In the genomic region with DNA sequence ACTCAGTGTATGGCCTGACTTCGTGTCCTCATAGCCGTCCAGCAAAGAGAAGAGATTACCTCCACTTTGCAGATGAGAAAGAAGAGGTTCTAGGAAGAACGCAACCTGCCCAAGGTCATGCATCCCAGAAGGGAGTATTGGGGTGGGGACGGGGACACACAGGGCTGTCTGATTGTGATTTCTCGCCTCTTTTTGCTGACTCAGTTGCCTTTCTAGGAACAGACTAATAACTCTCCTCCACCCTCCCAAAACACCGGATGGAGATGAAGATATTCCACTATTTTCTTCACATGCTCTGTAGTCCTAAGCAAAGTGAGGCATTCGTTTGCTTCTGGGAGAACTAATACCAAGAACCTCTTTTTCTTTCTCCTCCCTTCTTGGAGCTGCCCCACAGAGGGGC, we compare ENCODE assay signal across 25 cellular contexts.
"Had no signal": no experiment of that assay in that cellular context is flagged by ENCODE, and none has a peak within 500 bp of the region (broad histone marks: within the 10 kb centered on the region; RNA-seq: fewer than 3 reads in every experiment).

No MANE protein-coding gene starts in this region.

- H3K4me2 ChIP-seq: neural progenitor cell, smooth muscle cell had no signal

- H3K36me3 ChIP-seq: left ventricle myocardium inferior, neural progenitor cell, ovary, stomach, thyroid gland, transverse colon, upper lobe of right lung had no signal

- FAIRE-seq: islet of Langerhans had no signal

- ATAC-seq: natural killer cell; right cardiac atrium; stimulated activated naive B cell treated with anti-CD40 and anti-IgM and Interleukin-4, amounts not matched to agents 10 μg/mL and 1 μg/mL and 100 μg/mL, for 72 hours; stimulated activated naive CD8-positive, alpha-beta T cell treated with anti-CD3 and anti-CD28 coated beads, Interleukin-15, Interleukin-2, amounts not matched to agents 100 U/mL and 50 U/mL, for 24 hours; upper lobe of right lung had no signal

- H3K9ac ChIP-seq: neural progenitor cell had no signal

- H3K4me1 ChIP-seq: left ventricle myocardium inferior, stomach, testis, transverse colon, upper lobe of right lung had no signal

- H3K27ac ChIP-seq: left ventricle myocardium inferior, neural progenitor cell, ovary, stomach, testis, thyroid gland, transverse colon, upper lobe of right lung had no signal

- H3K4me3 ChIP-seq: left ventricle myocardium inferior, lung, neural progenitor cell, ovary, smooth muscle cell, stomach, testis, thyroid gland, transverse colon, upper lobe of right lung had no signal

- H3K9me3 ChIP-seq: ovary, testis, thyroid gland, transverse colon, upper lobe of right lung had no signal

- H2AFZ ChIP-seq: neural progenitor cell had no signal

- H3K4me3 Mint-ChIP-seq: immature natural killer cell; mesothelial cell of epicardium; naive B cell; natural killer cell; nephron progenitor cell; neural progenitor cell; stimulated activated naive B cell treated with anti-CD40 and anti-IgM and Interleukin-4, amounts not matched to agents 10 μg/mL and 1 μg/mL and 100 μg/mL, for 72 hours had no signal

- H3K36me3 Mint-ChIP-seq: immature natural killer cell; natural killer cell; neural progenitor cell; stimulated activated naive B cell treated with anti-CD40 and anti-IgM and Interleukin-4, amounts not matched to agents 10 μg/mL and 1 μg/mL and 100 μg/mL, for 72 hours had no signal

- H3K4me1 Mint-ChIP-seq: immature natural killer cell; mesothelial cell of epicardium; naive B cell; natural killer cell; stimulated activated naive B cell treated with anti-CD40 and anti-IgM and Interleukin-4, amounts not matched to agents 10 μg/mL and 1 μg/mL and 100 μg/mL, for 72 hours had no signal

- H3K27ac Mint-ChIP-seq: immature natural killer cell; mesothelial cell of epicardium; naive B cell; natural killer cell; nephron progenitor cell; neural progenitor cell; progenitor cell of endocrine pancreas; stimulated activated naive B cell treated with anti-CD40 and anti-IgM and Interleukin-4, amounts not matched to agents 10 μg/mL and 1 μg/mL and 100 μg/mL, for 72 hours had no signal

- H3K27me3 ChIP-seq: neural progenitor cell, ovary, stomach, testis, thyroid gland, upper lobe of right lung had no signal

- DNase-seq: hypothalamus; immature natural killer cell; left ventricle myocardium inferior; mesendoderm; naive B cell; natural killer cell; nephron progenitor cell; ovary; retina; right cardiac atrium; stimulated activated CD4-positive, alpha-beta T cell treated with anti-CD3 and anti-CD28 coated beads, Interleukin-1b, Interleukin-23, amount 100 ng/mL, for 48 hours; stimulated activated CD4-positive, alpha-beta T cell treated with anti-CD3 and anti-CD28 coated beads, Interleukin-4, amount 100 ng/mL, for 1 hour; stimulated activated naive B cell treated with anti-CD40 and anti-IgM and Interleukin-4, amounts not matched to agents 10 μg/mL and 1 μg/mL and 100 μg/mL, for 72 hours; stimulated activated naive CD8-positive, alpha-beta T cell treated with anti-CD3 and anti-CD28 coated beads, Interleukin-15, Interleukin-2, amounts not matched to agents 100 U/mL and 50 U/mL, for 24 hours; stomach; testis; thyroid gland; transverse colon; upper lobe of right lung had no signal

- H3K9me3 Mint-ChIP-seq: immature natural killer cell had no signal
